Comparison of ENCODE assay signal across 9 cellular contexts in the genomic region with DNA sequence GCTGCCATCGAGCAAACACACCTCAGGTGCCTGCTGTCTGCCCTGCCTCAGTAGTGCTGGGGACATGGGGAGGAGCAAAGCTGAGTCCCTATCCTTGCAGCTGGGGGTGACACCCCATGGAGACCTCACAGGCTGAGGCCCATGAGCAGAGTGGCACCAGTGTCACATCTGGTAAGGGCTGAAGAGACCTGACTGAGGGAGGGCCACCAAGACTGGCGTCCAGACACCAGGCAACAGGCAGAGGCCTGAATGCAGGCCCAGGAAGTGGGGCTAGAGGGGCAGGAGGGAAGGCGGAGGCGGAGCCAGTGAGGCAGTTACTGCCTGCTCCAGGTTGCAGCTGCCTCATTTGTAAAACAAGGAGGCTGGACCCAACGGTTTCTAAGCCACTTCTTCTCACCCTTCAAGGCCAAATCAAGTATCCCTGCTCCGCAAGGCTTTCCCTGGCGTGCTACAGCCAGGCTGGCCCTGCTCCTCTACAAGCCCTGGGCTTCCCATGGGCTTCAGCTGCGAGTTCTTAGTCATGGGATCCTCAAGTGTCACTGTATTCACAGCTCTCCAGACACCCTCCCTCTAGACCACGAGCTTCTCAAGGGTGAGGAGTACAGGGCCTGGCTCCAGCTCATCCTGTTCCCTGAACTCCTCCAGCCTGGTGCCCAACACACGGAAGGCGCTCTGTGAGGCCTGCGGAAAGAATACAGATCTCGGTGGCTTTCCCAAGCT. TPM values are rescaled to one million over a fixed set of nuclear protein-coding genes. Genes with fewer than 3 reads are reported as not detected.
DNase-seq lines count a peak whose midpoint lies in the region; ATAC-seq and TF ChIP-seq lines count a peak whose summit lies in the region.
"Had no signal": no experiment of that assay in that cellular context is flagged by ENCODE, and none has a peak within 500 bp of the region (broad histone marks: within the 10 kb centered on the region; RNA-seq: fewer than 3 reads in every experiment).

No MANE protein-coding gene starts in this region.

- H3K27ac ChIP-seq in dorsolateral prefrontal cortex (peak overlapping the region; percentile 22 to 100 (median 97)), sigmoid colon (peak overlapping the region; percentile 31 to 76 (median 66)), SJCRH30 (no peak overlapping the region)

- H3K9me3 ChIP-seq in sigmoid colon (no peaks in the 10 kb centered on the region), SJCRH30 (replicated peaks) (no peaks in the 10 kb centered on the region)

- TF ChIP-seq POLR2A in sigmoid colon (IDR thresholded peaks at IDR 0.05): no peak
- no peak for TF ChIP-seq POLR2A in GM18505 (IDR thresholded peaks at IDR 0.05; ENCODE audit: borderline replicate concordance, extremely low read depth, insufficient read depth, insufficient read length)

- WGBS in sigmoid colon, 2 donors: 79 to 85% methylated on average over 13 of the region's 13 CpGs

- TF ChIP-seq CTCF in dorsolateral prefrontal cortex (IDR thresholded peaks at IDR 0.05 in 54 of 56, conservative IDR thresholded peaks at IDR 0.05 in 2 of 56; ENCODE audit: low read depth in 1 of 56, partially characterized antibody in 56 of 56) (no peak), sigmoid colon (IDR thresholded peaks at IDR 0.05) (no peak), omental fat pad (IDR thresholded peaks at IDR 0.05) (no peak)

- H3K4me3 ChIP-seq in dorsolateral prefrontal cortex (peak overlapping the region in 21 of 59 donors; percentile 2 to 55 (median 29)), sigmoid colon (no peak overlapping the region), SJCRH30 (no peak overlapping the region)

- no peaks in the 10 kb centered on the region for H3K27me3 ChIP-seq in dorsolateral prefrontal cortex
- no peaks in the 10 kb centered on the region for H3K27me3 ChIP-seq in sigmoid colon
- no peaks in the 10 kb centered on the region for H3K27me3 ChIP-seq in SJCRH30

- ATAC-seq in GM18505 (IDR thresholded peaks at IDR 0.05; ENCODE audit: unreplicated experiment) (no peak), omental fat pad (ENCODE audit: low FRiP score) (no peak)

- peaks cover 0 to 25% (median 2%) of the 10 kb centered on the region in 4 donors for H3K36me3 ChIP-seq in sigmoid colon
- no peaks in the 10 kb centered on the region for H3K36me3 ChIP-seq in SJCRH30

- intact Hi-C loops in dorsolateral prefrontal cortex (cut with DNase I): loop anchor here in 1 of 2 donors (5.0 kb wide), 1 partner anchor 37 kb away; the partner anchor contains the start of gene FAM53B
- intact Hi-C loops in sigmoid colon (cut with DNase I): no loop called here

- H3K4me1 ChIP-seq in sigmoid colon (peaks cover 0 to 100% (median 94%) of the 10 kb centered on the region in 4 donors), SJCRH30 (no peaks in the 10 kb centered on the region)

- DNase-seq in DMS79 (lab: John Stamatoyannopoulos, UW) (peak; percentile 23), NCI-H187 treated with DMSO at 0.1 percent for 48 hours (lab: John Stamatoyannopoulos, UW) (peak; percentile 43), dorsolateral prefrontal cortex (peak in 2 of 10 donors; percentile 27 to 54), sigmoid colon (no peak), AG08396 (ENCODE audit: low spot score) (no peak), omental fat pad (ENCODE audit: low spot score) (no peak), SJCRH30 (no peak)
- DNase-seq: NCI-H2171 had no signal

- TF ChIP-seq EP300 in sigmoid colon (IDR thresholded peaks at IDR 0.05): no peak

RNA-seq across cellular contexts. Expression of gene FAM53B, which starts 39.0 kb away (rescaled TPM):
- total RNA-seq in dorsolateral prefrontal cortex (100 to 1,000 TPM in 2 of 120 experiments, 10 to 100 TPM in 118; 30.6 to 142 (median 58.2) TPM), sigmoid colon (10 to 100 TPM; 32.3 to 36.6 (median 34.4) TPM), omental fat pad (10 to 100 TPM; 21.9 to 42.6 (median 32.2) TPM)
- 10 to 100 TPM in 2 of 3 donors, 1 to 10 TPM in 1; 9.6 to 36.4 (median 12.0) TPM for polyA plus RNA-seq in sigmoid colon
- 9.4 and 10.0 TPM in 2 replicates for total RNA-seq in SJCRH30 (2014; rRNA removed; shearing (Covaris generic))

Comparison
In these comparisons a context has a peak if more than half of its experiments do, and no peak if none do; other contexts are left out.
1. DNase-seq: peak in DMS79 (single experiment) and NCI-H187 treated with DMSO at 0.1 percent for 48 hours (single experiment); none in sigmoid colon (single experiment), AG08396 (single experiment), omental fat pad (single experiment) and SJCRH30 (0 of 2).